ENCODE assay signal across 12 cellular contexts in genomic region chrX:43703211-43703791, GRCh38. TPM values are rescaled to one million over a fixed set of nuclear protein-coding genes. Genes with fewer than 3 reads are reported as not detected.
DNase-seq lines count a peak whose midpoint lies in the region; ATAC-seq and TF ChIP-seq lines count a peak whose summit lies in the region.
"Had no signal": no experiment of that assay in that cellular context is flagged by ENCODE, and none has a peak within 500 bp of the region (broad histone marks: within the 10 kb centered on the region; RNA-seq: fewer than 3 reads in every experiment).

No MANE protein-coding gene starts in this region.

- H3K27ac ChIP-seq in breast epithelium = peak overlapping the region; percentile 69 to 81

- peaks cover 0 to 42% of the 10 kb centered on the region in 2 donors for H3K27me3 ChIP-seq in breast epithelium
- H3K27me3 ChIP-seq in skeletal muscle satellite cell (ENCODE audit: control insufficient read depth, insufficient read depth, low read length) = no peaks in the 10 kb centered on the region

- TF ChIP-seq CTCF in breast epithelium (IDR thresholded peaks at IDR 0.05) = no peak

- H3K4me1 ChIP-seq in breast epithelium (no peaks in the 10 kb centered on the region), skeletal muscle satellite cell (ENCODE audit: control insufficient read depth, insufficient read depth, low read length) (peaks cover 36% of the 10 kb centered on the region)

- peak overlapping the region; percentile 48 for H3K9ac ChIP-seq in skeletal muscle satellite cell (ENCODE audit: low read depth, low read length)

- H3K4me3 ChIP-seq in breast epithelium (no peak overlapping the region), skeletal muscle satellite cell (ENCODE audit: low read length) (peak overlapping the region; percentile 19)

- no peak for ATAC-seq in HG02588 (IDR thresholded peaks at IDR 0.05; ENCODE audit: unreplicated experiment)
- ATAC-seq: activated CD8-positive, alpha-beta memory T cell treated with anti-CD3 and anti-CD28 coated beads, Interleukin-2, amount 10 ng/mL, durations not matched to agents 7 days and 5 days had no signal

- in situ Hi-C loops in ACHN (cut with HindIII; ENCODE audit: low pct_ligation_motif_present, low pct_unique_long_range_greater_than_20kb, low sequenced_read_pairs) = no loop called here

- peak; percentile 73 for DNase-seq in HCEC 1CT
- no peak for DNase-seq in breast epithelium (ENCODE audit: low spot score in 2 of 2)
- DNase-seq in iris pigment epithelial cell (ENCODE audit: low read depth) = peak; percentile 61
- no peak for DNase-seq in activated CD4-positive, alpha-beta T cell treated with anti-CD3 and anti-CD28 coated beads for 48 hours
- DNase-seq in ACHN = no peak
- no peak for DNase-seq in NCI-H2081 treated with DMSO at 0.1 percent for 48 hours (lab: John Stamatoyannopoulos, UW)
- DNase-seq: activated CD8-positive, alpha-beta memory T cell treated with anti-CD3 and anti-CD28 coated beads, Interleukin-2, amount 10 ng/mL, durations not matched to agents 7 days and 5 days; effector CD8-positive, alpha-beta T cell; NCI-H1694; nucleus accumbens had no signal

- TF ChIP-seq POLR2A in breast epithelium (IDR thresholded peaks at IDR 0.05) = no peak

- H3K9me3 ChIP-seq in breast epithelium (no peaks in the 10 kb centered on the region), skeletal muscle satellite cell (replicated peaks; ENCODE audit: low read length) (no peaks in the 10 kb centered on the region)

- no peaks in the 10 kb centered on the region for H3K36me3 ChIP-seq in breast epithelium
- no peaks in the 10 kb centered on the region for H3K36me3 ChIP-seq in skeletal muscle satellite cell (ENCODE audit: insufficient read depth, low read length)

- intact Hi-C loops in breast epithelium (cut with DNase I; ENCODE audit: low total_unique reads) = no loop called here

- H3K4me2 ChIP-seq in skeletal muscle satellite cell (ENCODE audit: low read length) = peak overlapping the region; percentile 64

RNA-seq across cellular contexts. Expression of gene MAOA, which starts 47.2 kb away (rescaled TPM):
- 100 to 1,000 TPM; 124 to 558 (median 128) TPM for total RNA-seq in breast epithelium
- total RNA-seq in skeletal muscle satellite cell (2012; rRNA removed) = 17.0 and 40.1 TPM in 2 replicates

Comparison
In these comparisons a context has a peak if more than half of its experiments do, and no peak if none do; other contexts are left out.
1. DNase-seq: peak in HCEC 1CT (single experiment) and iris pigment epithelial cell (single experiment); none in breast epithelium (0 of 2), activated CD4-positive, alpha-beta T cell treated with anti-CD3 and anti-CD28 coated beads for 48 hours (single experiment), ACHN (single experiment) and NCI-H2081 treated with DMSO at 0.1 percent for 48 hours (single experiment).